Comparison of ENCODE assay signal across 10 cellular contexts in the genomic region with DNA sequence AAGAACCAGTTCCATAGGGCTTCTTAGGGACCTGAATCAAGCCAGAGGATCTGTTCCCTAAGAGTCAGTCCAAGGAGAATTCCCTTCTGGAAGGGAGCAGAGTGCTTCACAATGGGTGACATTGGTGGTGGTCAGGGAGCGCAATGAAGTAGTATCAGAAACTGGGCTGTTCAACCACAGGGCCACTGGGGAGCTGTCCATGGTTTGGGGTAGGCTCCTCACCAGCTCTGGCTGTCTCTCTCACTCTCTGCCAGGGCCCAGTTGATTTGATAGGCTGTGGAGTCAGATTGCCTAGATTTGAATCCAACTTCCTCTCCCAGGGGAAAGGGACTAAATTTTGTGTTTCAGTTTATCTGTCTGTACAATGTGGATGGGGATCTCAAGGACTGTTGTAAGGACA. TPM values are rescaled to one million over a fixed set of nuclear protein-coding genes. Genes with fewer than 3 reads are reported as not detected.
DNase-seq lines count a peak whose midpoint lies in the region; ATAC-seq and TF ChIP-seq lines count a peak whose summit lies in the region.
"Had no signal": no experiment of that assay in that cellular context is flagged by ENCODE, and none has a peak within 500 bp of the region (broad histone marks: within the 10 kb centered on the region; RNA-seq: fewer than 3 reads in every experiment).

No MANE protein-coding gene starts in this region.

- H3K4me1 ChIP-seq in GM23338 (ENCODE audit: insufficient read depth) (peaks cover 18% of the 10 kb centered on the region), PC-3 (ENCODE audit: insufficient read depth, low read length) (peaks cover 13% of the 10 kb centered on the region)
- H3K4me1 ChIP-seq: tibial nerve had no signal

- intact Hi-C loops in PC-3 (cut with micrococcal nuclease) (no loop called here), Right ventricle myocardium superior (cut with DNase I) (no loop called here)

- H2AFZ ChIP-seq in GM23338 (no peak overlapping the region), PC-3 (ENCODE audit: low read length) (no peak overlapping the region)

- H3K27ac Mint-ChIP-seq in GM23338 (no peak overlapping the region), nephron progenitor cell (no peak overlapping the region)

- ATAC-seq in GM23338 = peak; percentile 95
- peak; percentile 33; the same call in 1 of the 2 replicates for ATAC-seq in PC-3
- no peak for ATAC-seq in Right ventricle myocardium superior (ENCODE audit: poor library complexity)
- no peak for ATAC-seq in GM21737 (IDR thresholded peaks at IDR 0.05; ENCODE audit: unreplicated experiment)

- H3K36me3 ChIP-seq in GM23338 (ENCODE audit: insufficient read depth) (no peaks in the 10 kb centered on the region), PC-3 (ENCODE audit: low read depth, low read length) (no peaks in the 10 kb centered on the region)
- H3K36me3 ChIP-seq: esophagus squamous epithelium, tibial nerve had no signal

- no peaks in the 10 kb centered on the region for H3K36me3 Mint-ChIP-seq in GM23338 (ENCODE audit: low read depth)
- H3K36me3 Mint-ChIP-seq in nephron progenitor cell (ENCODE audit: low read depth) = no peaks in the 10 kb centered on the region

- CTCF ChIA-PET in PC-3 (lab: Charles Lee) = no interaction called here

- H3K4me3 Mint-ChIP-seq in GM23338 (no peak overlapping the region), nephron progenitor cell (no peak overlapping the region)

- H3K27me3 ChIP-seq in GM23338 (ENCODE audit: insufficient read depth) = no peaks in the 10 kb centered on the region
- H3K27me3 ChIP-seq in PC-3 (ENCODE audit: low read length) = peaks cover 3% of the 10 kb centered on the region; the same call in 1 of the 2 replicates
- H3K27me3 ChIP-seq: tibial nerve had no signal

- H4K20me1 ChIP-seq in GM23338 (replicated peaks; ENCODE audit: insufficient read depth) = no peaks in the 10 kb centered on the region
- H4K20me1 ChIP-seq in PC-3 (ENCODE audit: low read length) = no peaks in the 10 kb centered on the region

- no TSS peak for BruUV-seq in PC-3 (replicated peaks; lab: Mats Ljungman, UMichigan)

- POLR2A ChIA-PET in PC-3 (lab: Charles Lee; ENCODE audit: unreplicated experiment) = no interaction called here

- H3K27ac ChIP-seq in GM23338 (ENCODE audit: low read depth) (no peak overlapping the region), PC-3 (ENCODE audit: low read length) (no peak overlapping the region)
- H3K27ac ChIP-seq: esophagus squamous epithelium, tibial nerve had no signal

- TF ChIP-seq CTCF in GM23338 (conservative IDR thresholded peaks at IDR 0.05; ENCODE audit: low read depth in 2 of 2) = no peak
- no peak for TF ChIP-seq CTCF in PC-3 (conservative IDR thresholded peaks at IDR 0.05; ENCODE audit: low read depth, low read length)
- TF ChIP-seq CTCF in nephron progenitor cell (IDR thresholded peaks at IDR 0.05) = no peak

- H3K79me2 ChIP-seq in GM23338 (replicated peaks; ENCODE audit: insufficient read depth) (no peaks in the 10 kb centered on the region), PC-3 (ENCODE audit: low read length) (no peaks in the 10 kb centered on the region)

- H3K27me3 Mint-ChIP-seq in GM23338 (ENCODE audit: insufficient read depth, low read depth, poor library complexity) (no peaks in the 10 kb centered on the region), nephron progenitor cell (ENCODE audit: low read depth, poor library complexity) (no peaks in the 10 kb centered on the region)

- H3K4me1 Mint-ChIP-seq in GM23338 (peaks cover 22% of the 10 kb centered on the region), nephron progenitor cell (peaks cover 12% of the 10 kb centered on the region)

- DNase-seq in GM23338 (ENCODE audit: low spot score) (peak; percentile 67), PC-3 (peak; percentile 33), ecto neural progenitor cell (ENCODE audit: low spot score) (peak; percentile 58), nephron progenitor cell (peak; percentile 63), SK-N-DZ (ENCODE audit: low spot score) (no peak), middle frontal gyrus (ENCODE audit: extremely low spot score, low spot score) (no peak), Right ventricle myocardium superior (no peak)
- DNase-seq: esophagus squamous epithelium had no signal

- H3K9me3 Mint-ChIP-seq in GM23338 (no peaks in the 10 kb centered on the region), nephron progenitor cell (no peaks in the 10 kb centered on the region)

- no peak overlapping the region for H3K9ac ChIP-seq in PC-3 (ENCODE audit: low read length)

- H3K9me2 ChIP-seq in GM23338 (ENCODE audit: insufficient read depth) (no peaks in the 10 kb centered on the region), PC-3 (replicated peaks; ENCODE audit: low read length) (no peaks in the 10 kb centered on the region)

- H3F3A ChIP-seq in GM23338 (replicated peaks; ENCODE audit: low read depth) (no peaks in the 10 kb centered on the region), PC-3 (ENCODE audit: low read length, unreplicated experiment) (no peaks in the 10 kb centered on the region)

- H3K4me3 ChIP-seq in GM23338 = no peak overlapping the region
- no peak overlapping the region for H3K4me3 ChIP-seq in PC-3 (ENCODE audit: low read length)
- H3K4me3 ChIP-seq: esophagus squamous epithelium, tibial nerve had no signal

- H3K4me2 ChIP-seq in GM23338 (no peak overlapping the region), PC-3 (ENCODE audit: low read length) (no peak overlapping the region)

- no peaks in the 10 kb centered on the region for H3K9me3 ChIP-seq in PC-3 (ENCODE audit: low read length)
- H3K9me3 ChIP-seq: esophagus squamous epithelium, tibial nerve had no signal

TF ChIP-seq in GM23338, 12 proteins besides CTCF, POLR2A, EP300 and RAD21 (continues in another document):
- TF ChIP-seq STAT1 (IDR thresholded peaks at IDR 0.05; ENCODE audit: unreplicated experiment) = no peak
- TF ChIP-seq, protein P1, sequence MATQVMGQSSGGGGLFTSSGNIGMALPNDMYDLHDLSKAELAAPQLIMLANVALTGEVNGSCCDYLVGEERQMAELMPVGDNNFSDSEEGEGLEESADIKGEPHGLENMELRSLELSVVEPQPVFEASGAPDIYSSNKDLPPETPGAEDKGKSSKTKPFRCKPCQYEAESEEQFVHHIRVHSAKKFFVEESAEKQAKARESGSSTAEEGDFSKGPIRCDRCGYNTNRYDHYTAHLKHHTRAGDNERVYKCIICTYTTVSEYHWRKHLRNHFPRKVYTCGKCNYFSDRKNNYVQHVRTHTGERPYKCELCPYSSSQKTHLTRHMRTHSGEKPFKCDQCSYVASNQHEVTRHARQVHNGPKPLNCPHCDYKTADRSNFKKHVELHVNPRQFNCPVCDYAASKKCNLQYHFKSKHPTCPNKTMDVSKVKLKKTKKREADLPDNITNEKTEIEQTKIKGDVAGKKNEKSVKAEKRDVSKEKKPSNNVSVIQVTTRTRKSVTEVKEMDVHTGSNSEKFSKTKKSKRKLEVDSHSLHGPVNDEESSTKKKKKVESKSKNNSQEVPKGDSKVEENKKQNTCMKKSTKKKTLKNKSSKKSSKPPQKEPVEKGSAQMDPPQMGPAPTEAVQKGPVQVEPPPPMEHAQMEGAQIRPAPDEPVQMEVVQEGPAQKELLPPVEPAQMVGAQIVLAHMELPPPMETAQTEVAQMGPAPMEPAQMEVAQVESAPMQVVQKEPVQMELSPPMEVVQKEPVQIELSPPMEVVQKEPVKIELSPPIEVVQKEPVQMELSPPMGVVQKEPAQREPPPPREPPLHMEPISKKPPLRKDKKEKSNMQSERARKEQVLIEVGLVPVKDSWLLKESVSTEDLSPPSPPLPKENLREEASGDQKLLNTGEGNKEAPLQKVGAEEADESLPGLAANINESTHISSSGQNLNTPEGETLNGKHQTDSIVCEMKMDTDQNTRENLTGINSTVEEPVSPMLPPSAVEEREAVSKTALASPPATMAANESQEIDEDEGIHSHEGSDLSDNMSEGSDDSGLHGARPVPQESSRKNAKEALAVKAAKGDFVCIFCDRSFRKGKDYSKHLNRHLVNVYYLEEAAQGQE (IDR thresholded peaks at IDR 0.05; ENCODE audit: unreplicated experiment) = peak; percentile 83

RNA-seq across cellular contexts. Expression of a gene that starts 36.7 kb away (rescaled TPM):
- 41.0 and 45.9 TPM in 2 replicates for total RNA-seq in GM23338 (2014; rRNA removed; shearing (Covaris generic))
- polyA plus RNA-seq in GM23338 (2016; fragmentation: Nextera tagmentation; extraction: Ambion mirVana) = 158 and 162 TPM in 2 replicates
- 19.5 and 34.7 TPM in 2 replicates for total RNA-seq in PC-3 (2014; rRNA removed)
- polyA plus RNA-seq in SK-N-DZ (2014; cell fraction: cytosol; rRNA removed) = 16.1 and 20.2 TPM in 2 replicates
- 66.9 and 111 TPM in 2 replicates for polyA plus RNA-seq in SK-N-DZ (2014; cell fraction: nucleus; rRNA removed)
- total RNA-seq in Right ventricle myocardium superior = 28.6 TPM

Comparison
In these comparisons a context has a peak if more than half of its experiments do, and no peak if none do; other contexts are left out.
1. ATAC-seq: peak in GM23338 (single experiment) and PC-3 (single experiment); none in Right ventricle myocardium superior (single experiment) and GM21737 (single experiment).
2. DNase-seq: peak in GM23338 (single experiment), PC-3 (single experiment), ecto neural progenitor cell (single experiment) and nephron progenitor cell (single experiment); none in SK-N-DZ (single experiment), middle frontal gyrus (single experiment) and Right ventricle myocardium superior (single experiment).